18 cellular contexts compared by ENCODE assay signal in the genomic region with DNA sequence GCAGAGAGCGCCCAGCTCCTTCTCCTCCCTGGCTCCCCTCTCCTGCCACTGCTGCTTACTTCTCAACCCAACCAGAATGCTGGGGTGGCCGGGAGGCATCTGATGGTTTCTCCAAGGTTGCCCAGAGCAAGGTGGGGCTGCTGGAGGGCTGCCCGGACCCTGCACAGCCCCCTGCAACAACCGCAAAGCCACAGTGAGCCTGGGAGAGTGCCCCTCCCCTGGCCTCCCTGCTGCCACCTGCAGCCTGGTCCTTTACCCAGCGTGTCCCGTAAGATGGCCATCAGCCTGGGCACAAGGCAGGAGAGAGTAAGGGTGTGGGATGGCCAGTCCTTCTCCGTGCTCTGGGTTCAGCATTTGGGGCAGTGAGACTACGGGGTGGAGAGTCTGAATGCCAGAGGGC. TPM values are rescaled to one million over a fixed set of nuclear protein-coding genes. Genes with fewer than 3 reads are reported as not detected.
A peak's percentile ranks its signal among the peaks of the same experiment; 100 is the strongest.
DNase-seq lines count a peak whose midpoint lies in the region; ATAC-seq and TF ChIP-seq lines count a peak whose summit lies in the region.
"Had no signal": no experiment of that assay in that cellular context is flagged by ENCODE, and none has a peak within 500 bp of the region (broad histone marks: within the 10 kb centered on the region; RNA-seq: fewer than 3 reads in every experiment).

No MANE protein-coding gene starts in this region.

- peaks cover 14% of the 10 kb centered on the region for H3K27me3 Mint-ChIP-seq in chondrocyte (ENCODE audit: low read depth)
- no peaks in the 10 kb centered on the region for H3K27me3 Mint-ChIP-seq in activated CD4-positive, alpha-beta T cell treated with anti-CD3 and anti-CD28 coated beads, Interleukin-2, amount 10 ng/mL, durations not matched to agents 7 days and 5 days
- H3K27me3 Mint-ChIP-seq: CD8-positive, alpha-beta memory T cell had no signal

- H3F3A ChIP-seq in DOHH2 (ENCODE audit: control insufficient read depth, insufficient read depth), result no peaks in the 10 kb centered on the region

- ATAC-seq in GM18861 (IDR thresholded peaks at IDR 0.05; ENCODE audit: unreplicated experiment), result no peak

- H3K4me3 Mint-ChIP-seq in chondrocyte (ENCODE audit: unreplicated experiment), result no peak overlapping the region
- no peak overlapping the region for H3K4me3 Mint-ChIP-seq in activated CD4-positive, alpha-beta T cell treated with anti-CD3 and anti-CD28 coated beads, Interleukin-2, amount 10 ng/mL, durations not matched to agents 7 days and 5 days
- H3K4me3 Mint-ChIP-seq: CD8-positive, alpha-beta memory T cell had no signal

- H3K36me3 Mint-ChIP-seq in chondrocyte (ENCODE audit: low read depth), result peaks cover 2% of the 10 kb centered on the region
- peaks cover 60% of the 10 kb centered on the region for H3K36me3 Mint-ChIP-seq in activated CD4-positive, alpha-beta T cell treated with anti-CD3 and anti-CD28 coated beads, Interleukin-2, amount 10 ng/mL, durations not matched to agents 7 days and 5 days (ENCODE audit: low read depth)

- no peaks in the 10 kb centered on the region for H4K20me1 ChIP-seq in DOHH2 (ENCODE audit: control insufficient read depth, insufficient read depth, low read depth, low read length)

- no peak for DNase-seq in LNCaP clone FGC (ENCODE audit: low read depth)
- DNase-seq in chondrocyte (ENCODE audit: low spot score), result peak; percentile 63
- DNase-seq in myocyte (ENCODE audit: low read depth), result peak; percentile 9
- DNase-seq in NCI-H146 (lab: John Stamatoyannopoulos, UW), result no peak
- DNase-seq in activated CD4-positive, alpha-beta T cell treated with anti-CD3 and anti-CD28 coated beads, Interleukin-2, amount 10 ng/mL, durations not matched to agents 7 days and 5 days, result no peak
- no peak for DNase-seq in NCI-H1930 (lab: John Stamatoyannopoulos, UW)
- DNase-seq: C1 segment of cervical spinal cord, DMS53, KG1, NCI-H1092 treated with DMSO at 0.1 percent for 48 hours, NCI-H510A, NCI-H748 treated with DMSO at 0.1 percent for 48 hours, SIG-M5 had no signal

- no peaks in the 10 kb centered on the region for H3K27me3 ChIP-seq in DOHH2 (ENCODE audit: control insufficient read depth, low read length)

- H3K4me2 ChIP-seq in DOHH2 (ENCODE audit: low read length), result no peak overlapping the region

- H3K27ac Mint-ChIP-seq in chondrocyte (ENCODE audit: unreplicated experiment), result no peak overlapping the region
- H3K27ac Mint-ChIP-seq in activated CD4-positive, alpha-beta T cell treated with anti-CD3 and anti-CD28 coated beads, Interleukin-2, amount 10 ng/mL, durations not matched to agents 7 days and 5 days, result no peak overlapping the region

- POLR2A ChIA-PET in activated CD4-positive, alpha-beta T cell treated with anti-CD3 and anti-CD28 coated beads, Interleukin-2, amount 10 ng/mL, durations not matched to agents 7 days and 5 days (lab: Charles Lee), result no interaction called here

- TF ChIP-seq CTCF in DOHH2 (IDR thresholded peaks at IDR 0.05; ENCODE audit: low read depth, low read length, poor library complexity, severe bottlenecking) (peak; percentile 7), LNCaP clone FGC (IDR thresholded peaks at IDR 0.05; ENCODE audit: control insufficient read depth, extremely low read depth, insufficient read depth) (peak; percentile 31; the same call in 1 of the 2 replicates), chondrocyte (IDR thresholded peaks at IDR 0.05) (peak; percentile 15)

- no peaks in the 10 kb centered on the region for H3K9me2 ChIP-seq in DOHH2 (replicated peaks; ENCODE audit: control insufficient read depth, low read length)

- no peaks in the 10 kb centered on the region for H3K36me3 ChIP-seq in DOHH2 (ENCODE audit: control insufficient read depth, low read length)

- H3K4me1 Mint-ChIP-seq in chondrocyte (ENCODE audit: low read depth), result no peaks in the 10 kb centered on the region
- H3K4me1 Mint-ChIP-seq in activated CD4-positive, alpha-beta T cell treated with anti-CD3 and anti-CD28 coated beads, Interleukin-2, amount 10 ng/mL, durations not matched to agents 7 days and 5 days, result peaks cover 25% of the 10 kb centered on the region

- H3K4me1 ChIP-seq in DOHH2 (ENCODE audit: control insufficient read depth, low read length), result no peaks in the 10 kb centered on the region

- H3K27ac ChIP-seq in DOHH2 (ENCODE audit: low read depth, low read length), result no peak overlapping the region
- H3K27ac ChIP-seq: RWPE1 had no signal

- CTCF ChIA-PET in activated CD4-positive, alpha-beta T cell treated with anti-CD3 and anti-CD28 coated beads, Interleukin-2, amount 10 ng/mL, durations not matched to agents 7 days and 5 days (lab: Charles Lee), result no interaction called here

- peaks cover 8% of the 10 kb centered on the region for H3K9me3 Mint-ChIP-seq in chondrocyte (ENCODE audit: low read depth)
- no peaks in the 10 kb centered on the region for H3K9me3 Mint-ChIP-seq in activated CD4-positive, alpha-beta T cell treated with anti-CD3 and anti-CD28 coated beads, Interleukin-2, amount 10 ng/mL, durations not matched to agents 7 days and 5 days
- H3K9me3 Mint-ChIP-seq: CD8-positive, alpha-beta memory T cell had no signal

- H3K9me3 ChIP-seq in DOHH2 (ENCODE audit: control insufficient read depth, insufficient read depth, low read length), result no peaks in the 10 kb centered on the region

- H3K4me3 ChIP-seq in DOHH2 (ENCODE audit: low read length) (no peak overlapping the region), LNCaP clone FGC (ENCODE audit: low read depth, low read length) (no peak overlapping the region)

- H3K79me2 ChIP-seq in DOHH2 (ENCODE audit: control insufficient read depth, low read length), result no peaks in the 10 kb centered on the region

RNA-seq across cellular contexts. Expression of a gene that starts 17.0 kb away (rescaled TPM):
- total RNA-seq in chondrocyte (not detected in 3 replicates), myocyte (0.57 and 0.91 TPM in 2 replicates)
- polyA plus RNA-seq in myocyte (2012), result 0.15 TPM
- 100 to 1,000 TPM; 108 to 117 TPM for total RNA-seq in activated CD4-positive, alpha-beta T cell treated with anti-CD3 and anti-CD28 coated beads, Interleukin-2, amount 10 ng/mL, durations not matched to agents 7 days and 5 days
- total RNA-seq: A673 had no signal

RNA-seq across cellular contexts. Expression of a gene that starts 47.2 kb away (rescaled TPM):
- 1.2 to 2.6 TPM (median 2.1 TPM) in 3 replicates for total RNA-seq in chondrocyte
- total RNA-seq in myocyte, result 14.0 and 22.6 TPM in 2 replicates
- polyA plus RNA-seq in myocyte (2012), result 3.3 TPM
- total RNA-seq in activated CD4-positive, alpha-beta T cell treated with anti-CD3 and anti-CD28 coated beads, Interleukin-2, amount 10 ng/mL, durations not matched to agents 7 days and 5 days, result 100 to 1,000 TPM; 722 to 723 TPM

Comparison
In these comparisons a context has a peak if more than half of its experiments do, and no peak if none do; other contexts are left out.
1. DNase-seq: peak in chondrocyte (single experiment) and myocyte (single experiment); none in LNCaP clone FGC (single experiment), NCI-H146 (single experiment), activated CD4-positive, alpha-beta T cell treated with anti-CD3 and anti-CD28 coated beads, Interleukin-2, amount 10 ng/mL, durations not matched to agents 7 days and 5 days (single experiment) and NCI-H1930 (0 of 2).
2. RNA of a gene that starts 17.0 kb away (total RNA-seq): 108 to 117 TPM in activated CD4-positive, alpha-beta T cell treated with anti-CD3 and anti-CD28 coated beads, Interleukin-2, amount 10 ng/mL, durations not matched to agents 7 days and 5 days; 0.57 to 0.91 TPM in myocyte and not detected in chondrocyte; every median in the first group is over 10 times any median in the second.
3. RNA of a gene that starts 47.2 kb away (total RNA-seq): 722 to 723 TPM in activated CD4-positive, alpha-beta T cell treated with anti-CD3 and anti-CD28 coated beads, Interleukin-2, amount 10 ng/mL, durations not matched to agents 7 days and 5 days; 14.0 to 22.6 TPM in myocyte and 1.2 to 2.6 TPM in chondrocyte; every median in the first group is over 10 times any median in the second.
4. Peak in every context shown above with its lines, with median percentiles within 50 percentile points of each other: CTCF ChIP-seq.